ENCODE assay signal across 9 cellular contexts in genomic region chr12:65881348-65881961, GRCh38. TPM values are rescaled to one million over a fixed set of nuclear protein-coding genes. Genes with fewer than 3 reads are reported as not detected.
DNase-seq lines count a peak whose midpoint lies in the region; ATAC-seq and TF ChIP-seq lines count a peak whose summit lies in the region.
"Had no signal": no experiment of that assay in that cellular context is flagged by ENCODE, and none has a peak within 500 bp of the region (broad histone marks: within the 10 kb centered on the region; RNA-seq: fewer than 3 reads in every experiment).

No MANE protein-coding gene starts in this region.

- H3K27me3 ChIP-seq in subcutaneous abdominal adipose tissue (ENCODE audit: control insufficient read depth in 5 of 5, insufficient read depth in 4 of 5, low read length in 5 of 5), result peaks cover 0 to 3% (median 0%) of the 10 kb centered on the region in 5 donors
- H3K27me3 ChIP-seq in prostate gland (replicated peaks; ENCODE audit: insufficient read depth), result no peaks in the 10 kb centered on the region

- H3K4me1 ChIP-seq in subcutaneous abdominal adipose tissue (ENCODE audit: control insufficient read depth in 5 of 5, insufficient read depth in 5 of 5, low read length in 5 of 5), result peaks cover 0 to 23% (median 17%) of the 10 kb centered on the region in 5 donors
- no peaks in the 10 kb centered on the region for H3K4me1 ChIP-seq in prostate gland (replicated peaks)

- no peak overlapping the region for H3K9ac ChIP-seq in subcutaneous abdominal adipose tissue (ENCODE audit: low read length in 5 of 5)

- H3K27ac Mint-ChIP-seq in HFFc6, result peak overlapping the region; percentile 89
- H3K27ac Mint-ChIP-seq in activated T-helper 1 cell treated with anti-CD3 and anti-CD28 coated beads, Interleukin-12 subunit alpha, Interleukin-12 subunit beta, Interleukin-2, Interleukin-4 antibody, amounts not matched to agents 30 ng/mL and 10 ng/mL and 1 ng/mL, durations not matched to agents 14 hours and 24 hours and 36 hours, result no peak overlapping the region

- H3K9me3 Mint-ChIP-seq in HFFc6, result no peaks in the 10 kb centered on the region
- no peaks in the 10 kb centered on the region for H3K9me3 Mint-ChIP-seq in activated T-helper 1 cell treated with anti-CD3 and anti-CD28 coated beads, Interleukin-12 subunit alpha, Interleukin-12 subunit beta, Interleukin-2, Interleukin-4 antibody, amounts not matched to agents 30 ng/mL and 10 ng/mL and 1 ng/mL, durations not matched to agents 14 hours and 24 hours and 36 hours

- H3K27me3 Mint-ChIP-seq in HFFc6 (ENCODE audit: insufficient read depth), result peaks cover 3% of the 10 kb centered on the region
- H3K27me3 Mint-ChIP-seq in activated T-helper 1 cell treated with anti-CD3 and anti-CD28 coated beads, Interleukin-12 subunit alpha, Interleukin-12 subunit beta, Interleukin-2, Interleukin-4 antibody, amounts not matched to agents 30 ng/mL and 10 ng/mL and 1 ng/mL, durations not matched to agents 14 hours and 24 hours and 36 hours (ENCODE audit: insufficient read depth), result peaks cover 30% of the 10 kb centered on the region

- H3K36me3 ChIP-seq in subcutaneous abdominal adipose tissue (ENCODE audit: control insufficient read depth in 5 of 5, insufficient read depth in 5 of 5, low read length in 5 of 5), result no peaks in the 10 kb centered on the region
- no peaks in the 10 kb centered on the region for H3K36me3 ChIP-seq in prostate gland

- DNase-seq in HFFc6 (peak; percentile 79), cerebellum (ENCODE audit: low spot score) (peak; percentile 44), left lobe of liver (ENCODE audit: low spot score) (no peak), putamen (ENCODE audit: low spot score) (no peak), prostate gland (ENCODE audit: low spot score) (no peak)
- no peak for DNase-seq in activated T-helper 1 cell treated with anti-CD3 and anti-CD28 coated beads, Interleukin-12 subunit alpha, Interleukin-12 subunit beta, Interleukin-2, Interleukin-4 antibody, amounts not matched to agents 30 ng/mL and 10 ng/mL and 1 ng/mL, durations not matched to agents 14 hours and 24 hours and 36 hours (ENCODE audit: low spot score)
- DNase-seq: NCI-H446 treated with DMSO at 0.1 percent for 48 hours had no signal

- ATAC-seq in left lobe of liver (peak; percentile 10), HG03565 (IDR thresholded peaks at IDR 0.05; ENCODE audit: unreplicated experiment) (no peak)

- H3K4me3 ChIP-seq in subcutaneous abdominal adipose tissue (ENCODE audit: low read depth in 1 of 5, low read length in 5 of 5) (peak overlapping the region; percentile 21 to 72 (median 60)), prostate gland (no peak overlapping the region)

- no peak for TF ChIP-seq CTCF in HFFc6 (IDR thresholded peaks at IDR 0.05)
- TF ChIP-seq CTCF in prostate gland (IDR thresholded peaks at IDR 0.05), result no peak

- 23% methylated on average over 12 of the region's 12 CpGs for WGBS in prostate gland

- peaks cover 53% of the 10 kb centered on the region for H3K36me3 Mint-ChIP-seq in HFFc6 (ENCODE audit: low read depth)
- H3K36me3 Mint-ChIP-seq in activated T-helper 1 cell treated with anti-CD3 and anti-CD28 coated beads, Interleukin-12 subunit alpha, Interleukin-12 subunit beta, Interleukin-2, Interleukin-4 antibody, amounts not matched to agents 30 ng/mL and 10 ng/mL and 1 ng/mL, durations not matched to agents 14 hours and 24 hours and 36 hours (ENCODE audit: low read depth), result no peaks in the 10 kb centered on the region

- peak overlapping the region; percentile 80 for H3K4me3 Mint-ChIP-seq in HFFc6
- H3K4me3 Mint-ChIP-seq in activated T-helper 1 cell treated with anti-CD3 and anti-CD28 coated beads, Interleukin-12 subunit alpha, Interleukin-12 subunit beta, Interleukin-2, Interleukin-4 antibody, amounts not matched to agents 30 ng/mL and 10 ng/mL and 1 ng/mL, durations not matched to agents 14 hours and 24 hours and 36 hours, result no peak overlapping the region

- peaks cover 98% of the 10 kb centered on the region for H3K4me1 Mint-ChIP-seq in HFFc6 (ENCODE audit: low read depth)
- no peaks in the 10 kb centered on the region for H3K4me1 Mint-ChIP-seq in activated T-helper 1 cell treated with anti-CD3 and anti-CD28 coated beads, Interleukin-12 subunit alpha, Interleukin-12 subunit beta, Interleukin-2, Interleukin-4 antibody, amounts not matched to agents 30 ng/mL and 10 ng/mL and 1 ng/mL, durations not matched to agents 14 hours and 24 hours and 36 hours (ENCODE audit: low read depth)

- intact Hi-C loops in activated T-helper 1 cell treated with anti-CD3 and anti-CD28 coated beads, Interleukin-12 subunit alpha, Interleukin-12 subunit beta, Interleukin-2, Interleukin-4 antibody, amounts not matched to agents 30 ng/mL and 10 ng/mL and 1 ng/mL, durations not matched to agents 14 hours and 24 hours and 36 hours (cut with micrococcal nuclease), result no loop called here
- intact Hi-C loops in prostate gland (cut with DNase I), result no loop called here

- H3K9me3 ChIP-seq in subcutaneous abdominal adipose tissue (ENCODE audit: control insufficient read depth in 5 of 5, low read length in 5 of 5) (no peaks in the 10 kb centered on the region), prostate gland (no peaks in the 10 kb centered on the region)

- H3K27ac ChIP-seq in subcutaneous abdominal adipose tissue (ENCODE audit: low read depth, low read length) (peak overlapping the region; percentile 48), prostate gland (peak overlapping the region in 1 of 2 donors; percentile 9)

- no peak for TF ChIP-seq POLR2A in prostate gland (IDR thresholded peaks at IDR 0.05)

RNA-seq across cellular contexts. Expression of gene HMGA2, which starts 57.2 kb away (rescaled TPM):
- total RNA-seq in HFFc6 (2021; fragmentation: NEBNext Ultra II Directional; extraction: Animal tissue kit (Norgen Biotek cat#: 25700)), result 100 to 1,000 TPM in 5 of 6 experiments, 10 to 100 TPM in 1; 83.8 to 170 (median 167) TPM
- total RNA-seq in cerebellum (6.1 TPM), left lobe of liver (0.25 TPM), prostate gland (under 1 TPM; 0.09 to 0.28 TPM)
- total RNA-seq in activated T-helper 1 cell treated with anti-CD3 and anti-CD28 coated beads, Interleukin-12 subunit alpha, Interleukin-12 subunit beta, Interleukin-2, Interleukin-4 antibody, amounts not matched to agents 30 ng/mL and 10 ng/mL and 1 ng/mL, durations not matched to agents 14 hours and 24 hours and 36 hours, result 0.03 TPM in 1 of 2 replicates, not detected in the other

Comparison
In these comparisons a context has a peak if more than half of its experiments do, and no peak if none do; other contexts are left out.
1. DNase-seq: peak in HFFc6 (single experiment) and cerebellum (single experiment); none in left lobe of liver (single experiment), activated T-helper 1 cell treated with anti-CD3 and anti-CD28 coated beads, Interleukin-12 subunit alpha, Interleukin-12 subunit beta, Interleukin-2, Interleukin-4 antibody, amounts not matched to agents 30 ng/mL and 10 ng/mL and 1 ng/mL, durations not matched to agents 14 hours and 24 hours and 36 hours (single experiment), putamen (single experiment) and prostate gland (single experiment).
2. H3K4me3 ChIP-seq: peak in subcutaneous abdominal adipose tissue (5 of 5); none in prostate gland (0 of 2).
3. RNA of gene HMGA2, which starts 57.2 kb away (total RNA-seq): 83.8 to 170 TPM in HFFc6; 6.1 TPM in cerebellum (single experiment), 0.09 to 0.28 TPM in prostate gland, 0.25 TPM in left lobe of liver (single experiment) and 0.03 TPM in activated T-helper 1 cell treated with anti-CD3 and anti-CD28 coated beads, Interleukin-12 subunit alpha, Interleukin-12 subunit beta, Interleukin-2, Interleukin-4 antibody, amounts not matched to agents 30 ng/mL and 10 ng/mL and 1 ng/mL, durations not matched to agents 14 hours and 24 hours and 36 hours; every median in the first group is over 10 times any median in the second.